1 cellular context compared by ENCODE assay signal in the genomic region with DNA sequence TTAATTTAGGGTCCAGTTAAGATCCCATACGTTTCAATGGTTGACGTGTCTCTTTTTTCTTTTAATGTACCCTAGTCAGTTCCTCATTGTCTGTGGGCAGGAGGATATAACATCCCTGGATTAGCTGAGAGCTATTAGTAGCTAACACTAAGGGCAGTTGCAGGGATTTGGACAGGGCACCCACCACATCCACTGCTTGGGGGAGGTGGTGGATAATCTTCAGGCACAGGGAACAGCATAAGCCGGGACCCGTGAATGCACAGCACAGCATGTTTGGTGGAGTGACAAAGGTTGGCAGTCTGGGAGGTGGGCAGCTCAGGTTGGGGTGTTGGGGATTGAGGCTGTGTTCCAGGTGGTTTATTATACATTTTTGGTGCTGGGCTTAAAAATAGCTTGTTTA.
TF ChIP-seq lines count a peak whose summit lies in the region.

No MANE protein-coding gene starts in this region.

TF ChIP-seq in IMR-90, 13 proteins besides CTCF, POLR2A, EP300 and RAD21:
- TF ChIP-seq, protein P1, sequence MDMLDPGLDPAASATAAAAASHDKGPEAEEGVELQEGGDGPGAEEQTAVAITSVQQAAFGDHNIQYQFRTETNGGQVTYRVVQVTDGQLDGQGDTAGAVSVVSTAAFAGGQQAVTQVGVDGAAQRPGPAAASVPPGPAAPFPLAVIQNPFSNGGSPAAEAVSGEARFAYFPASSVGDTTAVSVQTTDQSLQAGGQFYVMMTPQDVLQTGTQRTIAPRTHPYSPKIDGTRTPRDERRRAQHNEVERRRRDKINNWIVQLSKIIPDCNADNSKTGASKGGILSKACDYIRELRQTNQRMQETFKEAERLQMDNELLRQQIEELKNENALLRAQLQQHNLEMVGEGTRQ (IDR thresholded peaks at IDR 0.05; ENCODE audit: low read depth, low read length): no peak
- TF ChIP-seq NFE2L2 (IDR thresholded peaks at IDR 0.05; ENCODE audit: low read depth, low read length): no peak
- no peak for TF ChIP-seq FOS (IDR thresholded peaks at IDR 0.05; ENCODE audit: low read depth, low read length)
